Comparison of ENCODE assay signal across 16 cellular contexts in genomic region chr3:185149591-185149990, GRCh38.
"Had no signal": no experiment of that assay in that cellular context is flagged by ENCODE, and none has a peak within 500 bp of the region (broad histone marks: within the 10 kb centered on the region; RNA-seq: fewer than 3 reads in every experiment).

No MANE protein-coding gene starts in this region.

- H3K36me3 ChIP-seq: vagina had no signal

- H3K36me3 Mint-ChIP-seq: activated CD8-positive, alpha-beta memory T cell treated with anti-CD3 and anti-CD28 coated beads, Interleukin-2, amount 10 ng/mL, durations not matched to agents 7 days and 5 days; activated naive CD8-positive, alpha-beta T cell; naive thymus-derived CD4-positive, alpha-beta T cell had no signal

- H3K27me3 ChIP-seq: vagina had no signal

- H3K9me3 Mint-ChIP-seq: activated T-cell treated with anti-CD3 and anti-CD28 coated beads, Interleukin-2, amount 50 U/mL, for 24 hours; stimulated activated naive CD8-positive, alpha-beta T cell treated with anti-CD3 and anti-CD28 coated beads, Interleukin-15, Interleukin-2, amounts not matched to agents 100 ng/mL and 50 ng/mL, for 24 hours; T-helper 2 cell treated with Interferon-gamma antibody and Interleukin-4, amounts not matched to agents 5 μg/mL and 100 μg/mL, for 36 hours had no signal

- H3K4me3 ChIP-seq: psoas muscle, vagina had no signal

- H3K27ac Mint-ChIP-seq: activated CD8-positive, alpha-beta memory T cell treated with anti-CD3 and anti-CD28 coated beads, Interleukin-2, amount 10 ng/mL, durations not matched to agents 7 days and 5 days; activated naive CD8-positive, alpha-beta T cell; activated T-cell treated with anti-CD3 and anti-CD28 coated beads, Interleukin-2, amount 50 U/mL, for 24 hours; naive thymus-derived CD4-positive, alpha-beta T cell; stimulated activated naive CD8-positive, alpha-beta T cell treated with anti-CD3 and anti-CD28 coated beads, Interleukin-15, Interleukin-2, amounts not matched to agents 100 ng/mL and 50 ng/mL, for 24 hours; T-helper 2 cell treated with Interferon-gamma antibody and Interleukin-4, amounts not matched to agents 5 μg/mL and 100 μg/mL, for 36 hours had no signal

- ATAC-seq: activated CD8-positive, alpha-beta memory T cell treated with anti-CD3 and anti-CD28 coated beads, Interleukin-2, amount 10 ng/mL, durations not matched to agents 7 days and 5 days; naive thymus-derived CD4-positive, alpha-beta T cell; psoas muscle had no signal

- DNase-seq: activated CD4-positive, alpha-beta T cell treated with anti-CD3 and anti-CD28 coated beads, Interleukin-2, amount 50 U/mL, for 48 hours; activated CD4-positive, CD25-positive, alpha-beta regulatory T cell treated with anti-CD3 and anti-CD28 coated beads, Interleukin-2, amount 50 U/mL, for 72 hours; activated CD8-positive, alpha-beta memory T cell treated with anti-CD3 and anti-CD28 coated beads, Interleukin-2, amount 10 ng/mL, durations not matched to agents 7 days and 5 days; activated effector memory CD4-positive, alpha-beta T cell treated with Interleukin-2 at 50 U/mL for 16 hours; activated T-cell treated with anti-CD3 and anti-CD28 coated beads, Interleukin-2, amount 50 U/mL, for 24 hours; effector CD4-positive, alpha-beta T cell; foreskin melanocyte; naive thymus-derived CD4-positive, alpha-beta T cell; occipital lobe; psoas muscle; stimulated activated CD4-positive, alpha-beta T cell treated with anti-CD3 and anti-CD28 coated beads, Interleukin-4, amount 100 ng/mL, for 1 hour; SW 1271 had no signal

- H3K27ac ChIP-seq: psoas muscle, vagina had no signal

- H3K4me1 ChIP-seq: psoas muscle had no signal

- H3K9me3 ChIP-seq: psoas muscle, vagina had no signal

- H3K4me3 Mint-ChIP-seq: activated CD8-positive, alpha-beta memory T cell treated with anti-CD3 and anti-CD28 coated beads, Interleukin-2, amount 10 ng/mL, durations not matched to agents 7 days and 5 days; activated naive CD8-positive, alpha-beta T cell; activated T-cell treated with anti-CD3 and anti-CD28 coated beads, Interleukin-2, amount 50 U/mL, for 24 hours; naive thymus-derived CD4-positive, alpha-beta T cell; stimulated activated naive CD8-positive, alpha-beta T cell treated with anti-CD3 and anti-CD28 coated beads, Interleukin-15, Interleukin-2, amounts not matched to agents 100 ng/mL and 50 ng/mL, for 24 hours; T-helper 2 cell treated with Interferon-gamma antibody and Interleukin-4, amounts not matched to agents 5 μg/mL and 100 μg/mL, for 36 hours had no signal
